15 cellular contexts compared by ENCODE assay signal in genomic region chr9:35816708-35817107, GRCh38. TPM values are rescaled to one million over a fixed set of nuclear protein-coding genes. Genes with fewer than 3 reads are reported as not detected.
DNase-seq lines count a peak whose midpoint lies in the region; ATAC-seq and TF ChIP-seq lines count a peak whose summit lies in the region.
"Had no signal": no experiment of that assay in that cellular context is flagged by ENCODE, and none has a peak within 500 bp of the region (broad histone marks: within the 10 kb centered on the region; RNA-seq: fewer than 3 reads in every experiment).

No MANE protein-coding gene starts in this region.

- H3K4me1 ChIP-seq in Loucy (ENCODE audit: insufficient read depth, low read length, poor library complexity, severe bottlenecking) (peaks cover 32% of the 10 kb centered on the region), neural progenitor cell (peaks cover 16% of the 10 kb centered on the region)

- H3K9ac ChIP-seq in Loucy (ENCODE audit: low read depth, low read length, poor library complexity, severe bottlenecking), result no peak overlapping the region
- no peak overlapping the region for H3K9ac ChIP-seq in neural progenitor cell

- DNase-seq in NCI-H1436 (lab: John Stamatoyannopoulos, UW), result peak; percentile 8
- no peak for DNase-seq in NCI-H1436 treated with DMSO at 0.1 percent for 48 hours (lab: John Stamatoyannopoulos, UW)
- no peak for DNase-seq in activated CD8-positive, alpha-beta T cell treated with anti-CD3 and anti-CD28 coated beads for 36 hours
- peak; percentile 52 for DNase-seq in neural progenitor cell (ENCODE audit: low spot score)
- no peak for DNase-seq in stimulated activated CD4-positive, alpha-beta T cell treated with anti-CD3 and anti-CD28 coated beads, Interleukin-4, amount 100 ng/mL, for 24 hours
- no peak for DNase-seq in stimulated activated naive CD8-positive, alpha-beta T cell treated with anti-CD3 and anti-CD28 coated beads, Interleukin-15, amount 100 ng/mL, for 72 hours
- DNase-seq: activated CD4-positive, alpha-beta T cell treated with anti-CD3 and anti-CD28 coated beads for 1 hour; cerebellar nuclear complex; foreskin melanocyte; left cardiac atrium; nucleus accumbens; SHP77 treated with DMSO at 0.1 percent for 48 hours had no signal

- H3K36me3 ChIP-seq in Loucy (ENCODE audit: insufficient read depth, low read length) (no peaks in the 10 kb centered on the region), neural progenitor cell (no peaks in the 10 kb centered on the region)

- H4K20me1 ChIP-seq in Loucy (ENCODE audit: insufficient read depth, low read length, poor library complexity, severe bottlenecking), result no peaks in the 10 kb centered on the region
- H4K20me1 ChIP-seq in neural progenitor cell (ENCODE audit: low read depth), result no peaks in the 10 kb centered on the region

- H3K9me3 ChIP-seq in Loucy (ENCODE audit: insufficient read depth, low read depth, low read length) (no peaks in the 10 kb centered on the region), neural progenitor cell (ENCODE audit: low read depth) (no peaks in the 10 kb centered on the region)

- no peak overlapping the region for H3K27ac ChIP-seq in neural progenitor cell

- H2AFZ ChIP-seq in Loucy (ENCODE audit: low read length), result no peak overlapping the region
- H2AFZ ChIP-seq in neural progenitor cell (replicated peaks), result no peak overlapping the region

- peak overlapping the region; percentile 71 for H3K4me2 ChIP-seq in Loucy (ENCODE audit: low read depth, low read length, poor library complexity, severe bottlenecking)
- no peak overlapping the region for H3K4me2 ChIP-seq in neural progenitor cell

- no peaks in the 10 kb centered on the region for H3K27me3 Mint-ChIP-seq in activated CD8-positive, alpha-beta T cell treated with anti-CD3 and anti-CD28 coated beads for 36 hours
- peaks cover 8% of the 10 kb centered on the region for H3K27me3 Mint-ChIP-seq in neural progenitor cell (ENCODE audit: insufficient read depth, low read depth)
- H3K27me3 Mint-ChIP-seq in stimulated activated naive CD8-positive, alpha-beta T cell treated with anti-CD3 and anti-CD28 coated beads, Interleukin-15, amount 100 ng/mL, for 72 hours, result no peaks in the 10 kb centered on the region
- H3K27me3 Mint-ChIP-seq: stimulated activated naive CD8-positive, alpha-beta T cell treated with anti-CD3 and anti-CD28 coated beads, Interleukin-15, Interleukin-2, amounts not matched to agents 100 ng/mL and 50 ng/mL, for 24 hours had no signal

- H3K9me2 ChIP-seq in Loucy (replicated peaks; ENCODE audit: low read depth, low read length), result no peaks in the 10 kb centered on the region

- no peak overlapping the region for H3K4me3 ChIP-seq in Loucy (ENCODE audit: low read length, poor library complexity, severe bottlenecking)
- H3K4me3 ChIP-seq in neural progenitor cell, result no peak overlapping the region

- H3K4me3 Mint-ChIP-seq in activated CD8-positive, alpha-beta T cell treated with anti-CD3 and anti-CD28 coated beads for 36 hours, result peak overlapping the region; percentile 92
- H3K4me3 Mint-ChIP-seq in neural progenitor cell, result no peak overlapping the region
- H3K4me3 Mint-ChIP-seq in stimulated activated naive CD8-positive, alpha-beta T cell treated with anti-CD3 and anti-CD28 coated beads, Interleukin-15, amount 100 ng/mL, for 72 hours, result no peak overlapping the region

- peaks cover 5% of the 10 kb centered on the region for H3F3A ChIP-seq in Loucy (ENCODE audit: low read depth)
- H3F3A ChIP-seq in neural progenitor cell (ENCODE audit: low read depth), result peaks cover 32% of the 10 kb centered on the region

- H3K27ac Mint-ChIP-seq in activated CD8-positive, alpha-beta T cell treated with anti-CD3 and anti-CD28 coated beads for 36 hours, result no peak overlapping the region
- H3K27ac Mint-ChIP-seq in neural progenitor cell, result no peak overlapping the region
- no peak overlapping the region for H3K27ac Mint-ChIP-seq in stimulated activated naive CD8-positive, alpha-beta T cell treated with anti-CD3 and anti-CD28 coated beads, Interleukin-15, amount 100 ng/mL, for 72 hours
- H3K27ac Mint-ChIP-seq: stimulated activated naive CD8-positive, alpha-beta T cell treated with anti-CD3 and anti-CD28 coated beads, Interleukin-15, Interleukin-2, amounts not matched to agents 100 ng/mL and 50 ng/mL, for 24 hours had no signal

- peaks cover 25% of the 10 kb centered on the region for H3K4me1 Mint-ChIP-seq in activated CD8-positive, alpha-beta T cell treated with anti-CD3 and anti-CD28 coated beads for 36 hours (ENCODE audit: low read depth)
- H3K4me1 Mint-ChIP-seq in neural progenitor cell, result peaks cover 33% of the 10 kb centered on the region
- H3K4me1 Mint-ChIP-seq in stimulated activated naive CD8-positive, alpha-beta T cell treated with anti-CD3 and anti-CD28 coated beads, Interleukin-15, amount 100 ng/mL, for 72 hours, result peaks cover 32% of the 10 kb centered on the region

- POLR2A ChIA-PET in activated CD8-positive, alpha-beta T cell treated with anti-CD3 and anti-CD28 coated beads for 36 hours (lab: Charles Lee), result no interaction called here

- no peaks in the 10 kb centered on the region for H3K27me3 ChIP-seq in Loucy (ENCODE audit: insufficient read depth, low read length, poor library complexity, severe bottlenecking)
- H3K27me3 ChIP-seq in neural progenitor cell, result no peaks in the 10 kb centered on the region

- H3K9me3 Mint-ChIP-seq in activated CD8-positive, alpha-beta T cell treated with anti-CD3 and anti-CD28 coated beads for 36 hours, result no peaks in the 10 kb centered on the region
- no peaks in the 10 kb centered on the region for H3K9me3 Mint-ChIP-seq in neural progenitor cell
- no peaks in the 10 kb centered on the region for H3K9me3 Mint-ChIP-seq in stimulated activated naive CD8-positive, alpha-beta T cell treated with anti-CD3 and anti-CD28 coated beads, Interleukin-15, amount 100 ng/mL, for 72 hours
- H3K9me3 Mint-ChIP-seq: stimulated activated naive CD8-positive, alpha-beta T cell treated with anti-CD3 and anti-CD28 coated beads, Interleukin-15, Interleukin-2, amounts not matched to agents 100 ng/mL and 50 ng/mL, for 24 hours had no signal

- H3K79me2 ChIP-seq in Loucy (ENCODE audit: insufficient read depth, low read length) (peaks cover 13% of the 10 kb centered on the region), neural progenitor cell (ENCODE audit: low read depth) (peaks cover 3% of the 10 kb centered on the region)

- intact Hi-C loops in activated CD8-positive, alpha-beta T cell treated with anti-CD3 and anti-CD28 coated beads for 36 hours (cut with micrococcal nuclease), result loop anchor here (5.0 to 10.0 kb wide), 2 partner anchors 84 to 162 kb away; partner anchors contain the start of genes CCDC107, CREB3, RMRP and SIT1

- peaks cover 6% of the 10 kb centered on the region for H3K36me3 Mint-ChIP-seq in activated CD8-positive, alpha-beta T cell treated with anti-CD3 and anti-CD28 coated beads for 36 hours (ENCODE audit: low read depth)
- no peaks in the 10 kb centered on the region for H3K36me3 Mint-ChIP-seq in neural progenitor cell

- TF ChIP-seq CTCF in Loucy (conservative IDR thresholded peaks at IDR 0.05; ENCODE audit: low read length) (peak; percentile 41; the same call in 1 of the 2 replicates), neural progenitor cell (IDR thresholded peaks at IDR 0.05) (peak; percentile 28)
- peak; percentile 17 for TF ChIP-seq CTCF in activated CD8-positive, alpha-beta T cell treated with anti-CD3 and anti-CD28 coated beads for 36 hours (IDR thresholded peaks at IDR 0.05)

- ATAC-seq in activated CD8-positive, alpha-beta T cell treated with anti-CD3 and anti-CD28 coated beads for 36 hours, result no peak
- no peak for ATAC-seq in esophagus mucosa
- no peak for ATAC-seq in stimulated activated naive CD8-positive, alpha-beta T cell treated with anti-CD3 and anti-CD28 coated beads, Interleukin-15, amount 100 ng/mL, for 72 hours
- ATAC-seq: left cardiac atrium had no signal

- CTCF ChIA-PET in activated CD8-positive, alpha-beta T cell treated with anti-CD3 and anti-CD28 coated beads for 36 hours (lab: Charles Lee), result interaction anchor here (1.0 kb wide), 1 partner anchor 10 kb away, joined by 4 read pairs; no protein-coding TSS in a partner anchor

RNA-seq across cellular contexts. Expression of gene HINT2, which starts 1.9 kb away (rescaled TPM):
- 10 to 100 TPM; 53.4 to 62.7 TPM for total RNA-seq in activated CD8-positive, alpha-beta T cell treated with anti-CD3 and anti-CD28 coated beads for 36 hours
- total RNA-seq in neural progenitor cell (ENCODE audit: low replicate concordance), result 21.8 and 35.9 TPM in 2 replicates
- 30.2 TPM for total RNA-seq in esophagus mucosa

RNA-seq across cellular contexts. Expression of gene SPAG8, which starts 4.6 kb away (rescaled TPM):
- total RNA-seq in activated CD8-positive, alpha-beta T cell treated with anti-CD3 and anti-CD28 coated beads for 36 hours, result 1 to 10 TPM in 1 of 2 experiments, under 1 TPM in 1; 0.63 to 1.1 TPM
- 1.3 and 1.6 TPM in 2 replicates for total RNA-seq in neural progenitor cell (ENCODE audit: low replicate concordance)
- 0.20 TPM for total RNA-seq in esophagus mucosa

RNA-seq across cellular contexts. Expression of gene FAM221B, which starts 11.8 kb away (rescaled TPM):
- not detected for total RNA-seq in activated CD8-positive, alpha-beta T cell treated with anti-CD3 and anti-CD28 coated beads for 36 hours
- total RNA-seq in neural progenitor cell (ENCODE audit: low replicate concordance), result not detected in 2 replicates
- total RNA-seq in esophagus mucosa, result not detected
- total RNA-seq: left cardiac atrium had no signal

RNA-seq across cellular contexts. Expression of gene TMEM8B, which starts 12.3 kb away (rescaled TPM):
- total RNA-seq in activated CD8-positive, alpha-beta T cell treated with anti-CD3 and anti-CD28 coated beads for 36 hours, result 1 to 10 TPM; 3.4 to 4.3 TPM
- 4.8 and 11.2 TPM in 2 replicates for total RNA-seq in neural progenitor cell (ENCODE audit: low replicate concordance)
- 1.7 TPM for total RNA-seq in esophagus mucosa

RNA-seq across cellular contexts. Expression of gene NPR2, which starts 25.3 kb away (rescaled TPM):
- total RNA-seq in activated CD8-positive, alpha-beta T cell treated with anti-CD3 and anti-CD28 coated beads for 36 hours, result 1 to 10 TPM; 7.5 to 7.8 TPM
- 5.6 and 8.6 TPM in 2 replicates for total RNA-seq in neural progenitor cell (ENCODE audit: low replicate concordance)
- total RNA-seq in esophagus mucosa, result 1.3 TPM

Comparison
In these comparisons a context has a peak if more than half of its experiments do, and no peak if none do; other contexts are left out.
1. DNase-seq: peak in NCI-H1436 (single experiment) and neural progenitor cell (single experiment); none in NCI-H1436 treated with DMSO at 0.1 percent for 48 hours (single experiment), activated CD8-positive, alpha-beta T cell treated with anti-CD3 and anti-CD28 coated beads for 36 hours (single experiment), stimulated activated CD4-positive, alpha-beta T cell treated with anti-CD3 and anti-CD28 coated beads, Interleukin-4, amount 100 ng/mL, for 24 hours (single experiment) and stimulated activated naive CD8-positive, alpha-beta T cell treated with anti-CD3 and anti-CD28 coated beads, Interleukin-15, amount 100 ng/mL, for 72 hours (0 of 2).
2. Peak in every context shown above with its lines, with median percentiles within 50 percentile points of each other: CTCF ChIP-seq.